In the genomic region with DNA sequence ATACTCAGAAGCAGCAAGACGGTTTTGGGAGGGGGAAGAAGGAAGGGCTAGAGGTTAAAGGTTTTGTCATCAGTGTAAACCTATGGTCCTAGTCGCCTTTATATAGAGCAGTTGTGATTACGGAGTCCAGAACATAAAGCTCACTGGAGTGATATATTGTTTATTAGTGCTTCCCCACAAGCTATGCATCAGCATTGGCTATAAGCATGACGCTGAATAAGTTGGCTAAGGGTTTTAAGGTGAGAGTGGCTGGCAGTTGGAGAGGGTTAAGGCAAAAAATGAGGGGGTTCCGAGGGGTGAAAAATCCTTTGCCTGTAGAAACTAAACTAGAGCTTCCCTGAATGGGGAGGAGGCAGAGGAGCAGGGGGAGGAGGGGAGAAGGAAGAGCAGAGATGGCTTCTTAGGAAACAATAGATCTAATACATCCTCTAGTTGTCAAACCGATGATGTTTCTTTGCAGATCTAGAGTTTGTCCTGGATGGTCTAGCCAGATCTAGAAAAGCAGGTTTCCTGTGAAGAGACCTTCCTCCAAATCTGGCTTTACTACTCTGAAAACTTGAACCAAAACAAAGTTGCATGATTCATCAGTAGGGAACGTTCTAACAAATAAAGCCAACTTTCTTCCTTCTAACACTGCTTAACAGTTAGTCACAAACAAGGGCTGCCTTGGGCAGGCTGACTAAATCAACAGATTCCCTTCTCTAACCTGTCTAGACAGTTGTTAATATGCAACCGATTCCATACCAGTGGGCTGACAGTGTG, we compare ENCODE assay signal across 8 cellular contexts. TPM values are rescaled to one million over a fixed set of nuclear protein-coding genes. Genes with fewer than 3 reads are reported as not detected.
DNase-seq lines count a peak whose midpoint lies in the region; FAIRE-seq and TF ChIP-seq lines count a peak whose summit lies in the region.

No MANE protein-coding gene starts in this region.

- no peak for FAIRE-seq in small intestine (lab: Jason Lieb, UNC)

- peak overlapping the region; percentile 99 for H3K27ac ChIP-seq in brain microvascular endothelial cell
- H3K27ac ChIP-seq in small intestine (ENCODE audit: low read depth in 1 of 2, low read length in 1 of 2): peak overlapping the region in 1 of 2 donors; percentile 93

- H3K27me3 ChIP-seq in brain microvascular endothelial cell (replicated peaks) (no peaks in the 10 kb centered on the region), small intestine (ENCODE audit: control insufficient read depth in 2 of 2, insufficient read depth in 2 of 2, low read length in 2 of 2) (no peaks in the 10 kb centered on the region)

- no peak for TF ChIP-seq CTCF in brain microvascular endothelial cell (IDR thresholded peaks at IDR 0.05; ENCODE audit: low read depth, low read length, missing control alignments)

- WGBS in small intestine, 3 donors: 25 to 49% (median 43%) methylated on average over 8 of the region's 8 CpGs

- H3K4me3 ChIP-seq in brain microvascular endothelial cell (ENCODE audit: low read depth, low read length) (peak overlapping the region; percentile 78), small intestine (ENCODE audit: low read depth in 1 of 2, low read length in 2 of 2) (peak overlapping the region in 1 of 2 donors; percentile 68)

- DNase-seq in ELR (ENCODE audit: low read depth): peak; percentile 96
- DNase-seq in NCI-H226: peak; percentile 62
- DNase-seq in brain microvascular endothelial cell: peak; percentile 81
- peak; percentile 86 for DNase-seq in islet precursor cell
- DNase-seq in small intestine: peak; percentile 29
- DNase-seq in DMS153 (lab: John Stamatoyannopoulos, UW): no peak
- no peak for DNase-seq in effector CD8-positive, alpha-beta T cell (lab: John Stamatoyannopoulos, UW)
- no peak for DNase-seq in NCI-H2029 treated with DMSO at 0.1 percent for 48 hours (lab: John Stamatoyannopoulos, UW)

- H3K36me3 ChIP-seq in brain microvascular endothelial cell (replicated peaks): peaks cover 16% of the 10 kb centered on the region
- H3K36me3 ChIP-seq in small intestine (ENCODE audit: control insufficient read depth in 2 of 2, insufficient read depth in 2 of 2, low read length in 2 of 2): no peaks in the 10 kb centered on the region

- H3K9me3 ChIP-seq in small intestine (ENCODE audit: control insufficient read depth, low read depth): no peaks in the 10 kb centered on the region

- in situ Hi-C loops in brain microvascular endothelial cell (cut with HindIII; ENCODE audit: low pct_ligation_motif_present, low sequenced_read_pairs): no loop called here

- peaks cover 0 to 10% of the 10 kb centered on the region in 2 donors for H3K4me1 ChIP-seq in small intestine (ENCODE audit: control insufficient read depth in 2 of 2, insufficient read depth in 1 of 2, low read depth in 1 of 2, low read length in 1 of 2)

RNA-seq across cellular contexts. Expression of a gene that starts 2.5 kb away (rescaled TPM):
- polyA plus RNA-seq in small intestine: 1 to 10 TPM; 1.1 to 10.0 (median 8.1) TPM

Comparison
In these comparisons a context has a peak if more than half of its experiments do, and no peak if none do; other contexts are left out.
1. DNase-seq: peak in ELR (single experiment), NCI-H226 (single experiment), brain microvascular endothelial cell (single experiment), islet precursor cell (single experiment) and small intestine (single experiment); none in DMS153 (single experiment), effector CD8-positive, alpha-beta T cell (single experiment) and NCI-H2029 treated with DMSO at 0.1 percent for 48 hours (single experiment).